In the genomic region with DNA sequence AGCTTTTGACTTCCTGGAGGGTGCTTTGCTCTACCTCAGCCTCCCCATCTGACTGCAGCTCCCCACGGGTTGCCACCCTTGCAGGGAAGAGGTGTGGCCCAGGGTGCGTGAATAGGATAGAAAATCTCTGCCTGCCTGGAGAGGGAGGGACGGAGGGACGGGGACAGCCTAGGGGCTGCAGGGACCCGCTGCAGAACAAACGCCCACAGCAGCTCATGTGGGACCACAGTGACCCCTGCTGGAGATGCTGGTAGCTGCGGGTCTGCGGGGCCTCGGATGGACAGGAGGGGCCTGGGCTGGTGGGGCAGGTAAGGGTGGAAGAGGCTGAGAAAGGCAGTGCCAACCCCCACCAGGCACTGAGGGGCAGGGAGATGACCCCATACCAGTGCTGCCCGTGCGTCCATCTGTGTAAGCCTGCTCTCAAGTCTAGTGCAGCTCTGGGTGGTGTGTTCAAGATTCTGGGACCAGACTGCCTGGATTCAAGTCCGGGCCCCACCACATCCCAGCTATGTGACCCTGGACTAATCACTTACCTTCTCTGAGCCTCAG, we compare ENCODE assay signal across 8 cellular contexts. TPM values are rescaled to one million over a fixed set of nuclear protein-coding genes. Genes with fewer than 3 reads are reported as not detected.
DNase-seq lines count a peak whose midpoint lies in the region; ATAC-seq, FAIRE-seq and TF ChIP-seq lines count a peak whose summit lies in the region.

No MANE protein-coding gene starts in this region.

- no peak overlapping the region for H3K4me3 ChIP-seq in A673 (ENCODE audit: low read depth, low read length, poor library complexity, severe bottlenecking)

- CTCF ChIA-PET in A673 (lab: Charles Lee) = interaction anchor here (0.5 to 2.8 kb wide), 11 partner anchors 11 to 842 kb away, joined by 3 to 21 read pairs (median 4); no protein-coding TSS in a partner anchor
- CTCF ChIA-PET in activated CD4-positive, alpha-beta memory T cell treated with anti-CD3 and anti-CD28 coated beads for 36 hours (lab: Charles Lee) = interaction anchor here (0.5 to 8.5 kb wide), 58 partner anchors 10 to 1026 kb away, joined by 3 to 119 read pairs (median 3); no protein-coding TSS in a partner anchor

- H3K9me3 ChIP-seq in A673 (ENCODE audit: low read depth, low read length, poor library complexity, severe bottlenecking) = no peaks in the 10 kb centered on the region

- H3K27me3 Mint-ChIP-seq in activated CD4-positive, alpha-beta memory T cell treated with anti-CD3 and anti-CD28 coated beads for 36 hours = peaks cover 2% of the 10 kb centered on the region

- TF ChIP-seq CTCF in A673 (conservative IDR thresholded peaks at IDR 0.05; ENCODE audit: low read depth, low read length) = peak; percentile 93

- H3K4me1 Mint-ChIP-seq in activated CD4-positive, alpha-beta memory T cell treated with anti-CD3 and anti-CD28 coated beads for 36 hours (ENCODE audit: low read depth) = no peaks in the 10 kb centered on the region

- H3K27ac ChIP-seq in A673 (ENCODE audit: low read depth, low read length, poor library complexity, severe bottlenecking) = no peak overlapping the region

- TF ChIP-seq POLR2A in GM12892 (IDR thresholded peaks at IDR 0.05; ENCODE audit: low read depth, low read length) = no peak

- H3K36me3 ChIP-seq in A673 (ENCODE audit: insufficient read depth, low read length, poor library complexity, severe bottlenecking) = no peaks in the 10 kb centered on the region

- DNase-seq in A673 (ENCODE audit: low spot score) = peak; percentile 77
- peak; percentile 88 for DNase-seq in GM12892 (ENCODE audit: insufficient read length)
- DNase-seq in NCI-H226 = peak; percentile 56
- peak; percentile 78 for DNase-seq in activated CD4-positive, alpha-beta memory T cell treated with anti-CD3 and anti-CD28 coated beads for 36 hours
- DNase-seq in ecto neural progenitor cell (ENCODE audit: low spot score) = peak; percentile 94
- peak; percentile 49 for DNase-seq in medulla oblongata (ENCODE audit: extremely low spot score)
- peak; percentile 43 to 44 for DNase-seq in stimulated activated CD8-positive, alpha-beta memory T cell treated with anti-CD3 and anti-CD28 coated beads, Interleukin-15, amount 100 ng/mL, for 48 hours (ENCODE audit: low read depth in 2 of 2)

- H3K36me3 Mint-ChIP-seq in activated CD4-positive, alpha-beta memory T cell treated with anti-CD3 and anti-CD28 coated beads for 36 hours = no peaks in the 10 kb centered on the region

- no peaks in the 10 kb centered on the region for H3K27me3 ChIP-seq in A673 (replicated peaks; ENCODE audit: insufficient read depth, low read depth, low read length, poor library complexity)

- H3K4me3 Mint-ChIP-seq in activated CD4-positive, alpha-beta memory T cell treated with anti-CD3 and anti-CD28 coated beads for 36 hours = no peak overlapping the region

- BruUV-seq in A673 (replicated peaks; lab: Mats Ljungman, UMichigan) = no TSS peak

- no peak overlapping the region for H3K27ac Mint-ChIP-seq in activated CD4-positive, alpha-beta memory T cell treated with anti-CD3 and anti-CD28 coated beads for 36 hours

- H3K9me3 Mint-ChIP-seq in activated CD4-positive, alpha-beta memory T cell treated with anti-CD3 and anti-CD28 coated beads for 36 hours = no peaks in the 10 kb centered on the region

- ATAC-seq in GM21447 (IDR thresholded peaks at IDR 0.05; ENCODE audit: unreplicated experiment) = no peak

- intact Hi-C loops in A673 (cut with micrococcal nuclease; ENCODE audit: unreplicated experiment) = loop anchor here (5.0 kb wide), 2 partner anchors 149 to 604 kb away; no protein-coding TSS in a partner anchor
- intact Hi-C loops in activated CD4-positive, alpha-beta memory T cell treated with anti-CD3 and anti-CD28 coated beads for 36 hours (cut with micrococcal nuclease) = loop anchor here (1.0 to 10.0 kb wide), 4 partner anchors 149 to 656 kb away; no protein-coding TSS in a partner anchor

- no peaks in the 10 kb centered on the region for H3K4me1 ChIP-seq in A673 (ENCODE audit: insufficient read depth, low read length, poor library complexity, severe bottlenecking)

- POLR2A ChIA-PET in A673 (lab: Charles Lee; ENCODE audit: low non-redundant PET) = interaction anchor here (0.8 kb wide), 1 partner anchor 10 kb away, joined by 3 read pairs; no protein-coding TSS in a partner anchor
- POLR2A ChIA-PET in activated CD4-positive, alpha-beta memory T cell treated with anti-CD3 and anti-CD28 coated beads for 36 hours (lab: Charles Lee) = interaction anchor here (1.2 kb wide), 1 partner anchor 148 kb away, joined by 4 read pairs; no protein-coding TSS in a partner anchor

- peak; percentile 75 for FAIRE-seq in GM12892 (lab: Jason Lieb, UNC)

RNA-seq across cellular contexts. Expression of a gene that starts 39.4 kb away (rescaled TPM):
- not detected in 2 replicates for total RNA-seq in A673 (2021)
- not detected for polyA plus RNA-seq in GM12892 (2012; ENCODE audit: missing spikeins)
- total RNA-seq in activated CD4-positive, alpha-beta memory T cell treated with anti-CD3 and anti-CD28 coated beads for 36 hours = not detected

RNA-seq across cellular contexts. Expression of a gene that starts 56.0 kb away (rescaled TPM):
- total RNA-seq in A673 (2021) = 0.43 and 0.85 TPM in 2 replicates
- 0.55 TPM for polyA plus RNA-seq in GM12892 (2012; ENCODE audit: missing spikeins)
- total RNA-seq in activated CD4-positive, alpha-beta memory T cell treated with anti-CD3 and anti-CD28 coated beads for 36 hours = not detected

Comparison
In these comparisons a context has a peak if more than half of its experiments do, and no peak if none do; other contexts are left out.
1. DNase-seq: peak in every context shown above with its lines; median percentile 94 in ecto neural progenitor cell; 88 in GM12892; 78 in activated CD4-positive, alpha-beta memory T cell treated with anti-CD3 and anti-CD28 coated beads for 36 hours; 77 in A673; 56 in NCI-H226; 49 in medulla oblongata; 44 in stimulated activated CD8-positive, alpha-beta memory T cell treated with anti-CD3 and anti-CD28 coated beads, Interleukin-15, amount 100 ng/mL, for 48 hours.